Comparison of ENCODE assay signal across 23 cellular contexts in the genomic region with DNA sequence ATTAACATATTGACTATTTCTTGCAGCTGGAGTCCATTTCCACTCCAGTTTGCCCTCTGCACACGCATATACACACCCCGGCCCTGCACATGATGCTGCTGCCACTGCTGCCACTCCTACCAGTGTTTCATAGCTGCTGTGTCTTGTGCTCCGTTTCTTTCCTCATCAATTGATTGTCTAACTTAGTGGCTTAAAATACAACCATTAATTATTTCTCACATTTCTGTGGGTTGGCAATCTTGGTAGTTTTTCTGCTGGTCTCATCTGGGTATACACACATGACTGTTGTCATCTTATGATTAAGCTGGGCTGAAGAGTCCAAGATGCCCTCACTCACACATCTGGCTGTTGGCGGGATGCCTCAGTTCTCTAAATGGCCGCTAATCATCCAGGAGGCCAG. TPM values are rescaled to one million over a fixed set of nuclear protein-coding genes. Genes with fewer than 3 reads are reported as not detected.
DNase-seq lines count a peak whose midpoint lies in the region; ATAC-seq and TF ChIP-seq lines count a peak whose summit lies in the region.
"Had no signal": no experiment of that assay in that cellular context is flagged by ENCODE, and none has a peak within 500 bp of the region (broad histone marks: within the 10 kb centered on the region; RNA-seq: fewer than 3 reads in every experiment).

No MANE protein-coding gene starts in this region.

- H3K27me3 Mint-ChIP-seq in HFFc6 (ENCODE audit: insufficient read depth): peaks cover 25% of the 10 kb centered on the region
- H3K27me3 Mint-ChIP-seq in nephron progenitor cell (ENCODE audit: low read depth, poor library complexity): peaks cover 29% of the 10 kb centered on the region

- no peaks in the 10 kb centered on the region for H3K9me3 Mint-ChIP-seq in HFFc6
- no peaks in the 10 kb centered on the region for H3K9me3 Mint-ChIP-seq in nephron progenitor cell
- H3K9me3 Mint-ChIP-seq: CD8-positive, alpha-beta memory T cell had no signal

- peak; percentile 2 for DNase-seq in EH (ENCODE audit: low read depth)
- DNase-seq in HFFc6: no peak
- DNase-seq in fibroblast of gingiva (ENCODE audit: low read depth): peak; percentile 5
- no peak for DNase-seq in SHP77 (lab: John Stamatoyannopoulos, UW)
- no peak for DNase-seq in nephron progenitor cell
- DNase-seq in DMS114 treated with DMSO at 0.1 percent for 48 hours (lab: John Stamatoyannopoulos, UW; ENCODE audit: unreplicated experiment): no peak
- DNase-seq: 8988T; ACHN; BE2C; C1 segment of cervical spinal cord; CD4-positive, alpha-beta memory T cell; CD4-positive, CD25-positive, alpha-beta regulatory T cell; CD8-positive, alpha-beta memory T cell; COR-L47; DMS 273 treated with DMSO at 0.1 percent for 48 hours; DMS79 treated with DMSO at 0.1 percent for 48 hours; EL; GDM1 had no signal

- TF ChIP-seq CTCF in HFFc6 (IDR thresholded peaks at IDR 0.05): no peak
- TF ChIP-seq CTCF in nephron progenitor cell (IDR thresholded peaks at IDR 0.05): no peak

- H3K4me3 Mint-ChIP-seq in HFFc6 (peak overlapping the region; percentile 73), nephron progenitor cell (no peak overlapping the region)
- H3K4me3 Mint-ChIP-seq: CD14-positive monocyte; CD4-positive, alpha-beta memory T cell; CD4-positive, CD25-positive, alpha-beta regulatory T cell; CD8-positive, alpha-beta memory T cell had no signal

- H3K4me1 Mint-ChIP-seq in HFFc6 (ENCODE audit: low read depth) (peaks cover 6% of the 10 kb centered on the region; the same call in 1 of the 2 replicates), nephron progenitor cell (peaks cover 1% of the 10 kb centered on the region)
- H3K4me1 Mint-ChIP-seq: CD14-positive monocyte; CD4-positive, alpha-beta memory T cell; CD4-positive, CD25-positive, alpha-beta regulatory T cell; CD8-positive, alpha-beta memory T cell had no signal

- H3K36me3 Mint-ChIP-seq in HFFc6 (ENCODE audit: low read depth) (no peaks in the 10 kb centered on the region), nephron progenitor cell (ENCODE audit: low read depth) (no peaks in the 10 kb centered on the region)
- H3K36me3 Mint-ChIP-seq: CD14-positive monocyte; CD4-positive, alpha-beta memory T cell; CD4-positive, CD25-positive, alpha-beta regulatory T cell; CD8-positive, alpha-beta memory T cell had no signal

- H3K27ac Mint-ChIP-seq in HFFc6: peak overlapping the region; percentile 16; the same call in 1 of the 2 replicates
- H3K27ac Mint-ChIP-seq in nephron progenitor cell: no peak overlapping the region
- H3K27ac Mint-ChIP-seq: CD14-positive monocyte; CD4-positive, alpha-beta memory T cell; CD4-positive, CD25-positive, alpha-beta regulatory T cell had no signal

- ATAC-seq in GM19463 (IDR thresholded peaks at IDR 0.05; ENCODE audit: unreplicated experiment): no peak
- ATAC-seq: GM12878 had no signal

RNA-seq across cellular contexts. Expression of gene SCP2D1, which starts 32.9 kb away (rescaled TPM):
- not detected for total RNA-seq in HFFc6 (2021; fragmentation: NEBNext Ultra II Directional; extraction: Animal tissue kit (Norgen Biotek cat#: 25700))
- total RNA-seq: A673; CD4-positive, alpha-beta memory T cell; CD4-positive, CD25-positive, alpha-beta regulatory T cell; CD8-positive, alpha-beta memory T cell; G401; GM12878 had no signal

Comparison
In these comparisons a context has a peak if more than half of its experiments do, and no peak if none do; other contexts are left out.
1. DNase-seq: peak in EH (single experiment) and fibroblast of gingiva (single experiment); none in HFFc6 (single experiment), SHP77 (0 of 2), nephron progenitor cell (single experiment) and DMS114 treated with DMSO at 0.1 percent for 48 hours (single experiment).